In the genomic region with DNA sequence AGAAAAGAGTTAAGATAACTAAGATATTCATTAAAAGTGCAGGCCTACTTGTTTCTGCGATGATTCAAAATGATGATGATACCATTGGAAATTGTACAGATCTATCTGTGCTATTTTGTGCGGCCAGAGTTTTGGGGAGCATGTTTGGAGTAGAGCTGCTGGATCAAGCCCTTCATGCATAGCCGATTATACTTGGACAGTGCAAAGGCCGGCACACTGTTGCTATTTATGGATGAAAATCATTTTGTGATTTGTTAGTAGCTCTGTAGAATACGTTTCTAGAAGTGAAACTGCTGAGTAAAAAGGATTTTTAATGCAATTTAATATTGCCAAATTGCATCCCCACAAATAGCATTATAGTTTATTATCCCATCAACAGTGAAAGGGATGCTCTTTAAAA, we compare ENCODE assay signal across 23 cellular contexts.
DNase-seq lines count a peak whose midpoint lies in the region; ATAC-seq, FAIRE-seq and TF ChIP-seq lines count a peak whose summit lies in the region.
"Had no signal": no experiment of that assay in that cellular context is flagged by ENCODE, and none has a peak within 500 bp of the region (broad histone marks: within the 10 kb centered on the region; RNA-seq: fewer than 3 reads in every experiment).

No MANE protein-coding gene starts in this region.

- H4K20me1 ChIP-seq in HepG2 (ENCODE audit: insufficient read depth, low read length): no peaks in the 10 kb centered on the region
- H4K20me1 ChIP-seq: BLaER1 had no signal

- H3K4me3 ChIP-seq in left ventricle myocardium inferior: peak overlapping the region; percentile 5
- no peak overlapping the region for H3K4me3 ChIP-seq in right lobe of liver
- H3K4me3 ChIP-seq in HepG2 (replicated peaks in 1 of 3; ENCODE audit: insufficient read depth in 1 of 3, low read depth in 2 of 3, low read length in 3 of 3): no peak overlapping the region
- H3K4me3 ChIP-seq in upper lobe of right lung: no peak overlapping the region
- H3K4me3 ChIP-seq: BLaER1 had no signal

- intact Hi-C loops in left ventricle myocardium inferior (cut with micrococcal nuclease) (no loop called here), Right ventricle myocardium inferior (cut with DNase I) (no loop called here), right lobe of liver (cut with DNase I) (no loop called here), HepG2 (cut with micrococcal nuclease; ENCODE audit: unreplicated experiment) (no loop called here), upper lobe of right lung (cut with DNase I) (no loop called here)

- DNase-seq in left ventricle myocardium inferior: no peak
- DNase-seq in Right ventricle myocardium inferior (ENCODE audit: missing footprints): no peak
- DNase-seq in right lobe of liver: no peak
- DNase-seq in HepG2 (ENCODE audit: low spot score): no peak
- DNase-seq in globus pallidus (ENCODE audit: low spot score): peak; percentile 23
- DNase-seq in C1 segment of cervical spinal cord (lab: John Stamatoyannopoulos, UW): no peak
- no peak for DNase-seq in upper lobe of right lung
- DNase-seq: 8988T; ACHN; BE2C; Caco-2; Calu3; CD4-positive, alpha-beta T cell; CD8-positive, alpha-beta T cell; DMS79 treated with DMSO at 0.1 percent for 48 hours; GF-D8 had no signal

- H3K9ac ChIP-seq in HepG2 (ENCODE audit: insufficient read depth, low read depth, low read length): no peak overlapping the region
- H3K9ac ChIP-seq: BLaER1 had no signal

- no peak for TF ChIP-seq RAD21 in HepG2 (CRISPR knock-in tag; IDR thresholded peaks at IDR 0.05)

- H3K79me2 ChIP-seq in HepG2 (ENCODE audit: insufficient read depth, low read length): no peaks in the 10 kb centered on the region

- no peak for FAIRE-seq in HepG2 (lab: Jason Lieb, UNC)
- FAIRE-seq: A204.1, D721Med, G401.6, GM12891, GM19239 had no signal

- no TSS peak for BruUV-seq in HepG2 (replicated peaks; lab: Mats Ljungman, UMichigan)

- in situ Hi-C loops in HepG2 (cut with HindIII; ENCODE audit: extremely low pct_ligation_motif_present, low pct_unique_long_range_greater_than_20kb): no loop called here

- H3K27me3 ChIP-seq in left ventricle myocardium inferior (ENCODE audit: low read depth) (no peaks in the 10 kb centered on the region), right lobe of liver (no peaks in the 10 kb centered on the region), HepG2 (ENCODE audit: control insufficient read depth in 1 of 2, insufficient read depth in 2 of 2, low read length in 2 of 2) (no peaks in the 10 kb centered on the region; a peak in 1 of 5 replicates), upper lobe of right lung (no peaks in the 10 kb centered on the region)
- H3K27me3 ChIP-seq: BE2C, BLaER1 had no signal

- H3K36me3 ChIP-seq in left ventricle myocardium inferior (no peaks in the 10 kb centered on the region), right lobe of liver (no peaks in the 10 kb centered on the region), HepG2 (replicated peaks in 1 of 2; ENCODE audit: control insufficient read depth in 1 of 2, insufficient read depth in 2 of 2, low read length in 2 of 2) (no peaks in the 10 kb centered on the region), upper lobe of right lung (no peaks in the 10 kb centered on the region)
- H3K36me3 ChIP-seq: BE2C, BLaER1 had no signal

- TF ChIP-seq CTCF in left ventricle myocardium inferior (IDR thresholded peaks at IDR 0.05; ENCODE audit: borderline replicate concordance) (no peak), right lobe of liver (IDR thresholded peaks at IDR 0.05) (no peak), HepG2 (CRISPR knock-in tag; IDR thresholded peaks at IDR 0.05) (no peak), upper lobe of right lung (IDR thresholded peaks at IDR 0.05) (no peak)

- no peak overlapping the region for H3K27ac ChIP-seq in left ventricle myocardium inferior (replicated peaks)
- no peak overlapping the region for H3K27ac ChIP-seq in right lobe of liver
- no peak overlapping the region for H3K27ac ChIP-seq in HepG2 (ENCODE audit: extremely low read length, insufficient read depth, low read length)
- no peak overlapping the region for H3K27ac ChIP-seq in upper lobe of right lung
- H3K27ac ChIP-seq: BLaER1, C4-2B had no signal

- POLR2A ChIA-PET in HepG2 (lab: Yijun Ruan, JAX): no interaction called here

- H3K4me1 ChIP-seq in left ventricle myocardium inferior (peaks cover 6% of the 10 kb centered on the region), right lobe of liver (no peaks in the 10 kb centered on the region), HepG2 (ENCODE audit: insufficient read depth, low read length) (no peaks in the 10 kb centered on the region), upper lobe of right lung (no peaks in the 10 kb centered on the region)
- H3K4me1 ChIP-seq: BE2C, BLaER1, Caco-2 had no signal

- 54% methylated on average over 5 of the region's 5 CpGs for WGBS in right lobe of liver (ENCODE audit: insufficient coverage, low coverage, low lambda C conversion rate, missing lambda C conversion rate)
- WGBS in HepG2 (ENCODE audit: low lambda C conversion rate): 19% methylated on average over 5 of the region's 5 CpGs

- no peak overlapping the region for H3K4me2 ChIP-seq in HepG2 (ENCODE audit: low read depth, low read length)
- H3K4me2 ChIP-seq: BLaER1 had no signal

- H3K9me3 ChIP-seq in left ventricle myocardium inferior (replicated peaks) (no peaks in the 10 kb centered on the region), right lobe of liver (no peaks in the 10 kb centered on the region), HepG2 (ENCODE audit: low read length) (no peaks in the 10 kb centered on the region), upper lobe of right lung (no peaks in the 10 kb centered on the region)
- H3K9me3 ChIP-seq: BE2C, BLaER1, Caco-2 had no signal

- CTCF ChIA-PET in HepG2 (lab: Yijun Ruan, JAX; ENCODE audit: low intra/inter-chr PET ratio, low total read pairs): no interaction called here

- TF ChIP-seq EP300 in HepG2 (IDR thresholded peaks at IDR 0.05; ENCODE audit: low read depth in 2 of 2, low read length in 2 of 2) (no peak), HepG2 (CRISPR knock-in tag; IDR thresholded peaks at IDR 0.05; ENCODE audit: borderline replicate concordance) (no peak)

- ATAC-seq in Right ventricle myocardium inferior: no peak
- peak in 3 of 4 donors; percentile 19 to 45 (median 36) for ATAC-seq in right lobe of liver
- ATAC-seq in HepG2: no peak
- ATAC-seq in upper lobe of right lung: no peak
- ATAC-seq: CD8-positive, alpha-beta T cell had no signal

- TF ChIP-seq POLR2A in right lobe of liver (IDR thresholded peaks at IDR 0.05) (no peak), HepG2 (IDR thresholded peaks at IDR 0.05; ENCODE audit: insufficient read depth in 1 of 2, low read depth in 2 of 2, low read length in 2 of 2) (no peak)

- H2AFZ ChIP-seq in HepG2 (ENCODE audit: low read length): no peak overlapping the region

TF ChIP-seq in HepG2, 621 proteins besides CTCF, POLR2A, EP300 and RAD21:
- no peak for TF ChIP-seq ETV6 (CRISPR knock-in tag; conservative IDR thresholded peaks at IDR 0.05)
- TF ChIP-seq CC2D1A (CRISPR knock-in tag; IDR thresholded peaks at IDR 0.05): no peak
- no peak for TF ChIP-seq ZBTB7A (CRISPR knock-in tag; IDR thresholded peaks at IDR 0.05)

Comparison
In these comparisons a context has a peak if more than half of its experiments do, and no peak if none do; other contexts are left out.
1. ATAC-seq: peak in right lobe of liver (3 of 4); none in Right ventricle myocardium inferior (single experiment), HepG2 (single experiment) and upper lobe of right lung (single experiment).